ENCODE assay signal across 10 cellular contexts in the genomic region with DNA sequence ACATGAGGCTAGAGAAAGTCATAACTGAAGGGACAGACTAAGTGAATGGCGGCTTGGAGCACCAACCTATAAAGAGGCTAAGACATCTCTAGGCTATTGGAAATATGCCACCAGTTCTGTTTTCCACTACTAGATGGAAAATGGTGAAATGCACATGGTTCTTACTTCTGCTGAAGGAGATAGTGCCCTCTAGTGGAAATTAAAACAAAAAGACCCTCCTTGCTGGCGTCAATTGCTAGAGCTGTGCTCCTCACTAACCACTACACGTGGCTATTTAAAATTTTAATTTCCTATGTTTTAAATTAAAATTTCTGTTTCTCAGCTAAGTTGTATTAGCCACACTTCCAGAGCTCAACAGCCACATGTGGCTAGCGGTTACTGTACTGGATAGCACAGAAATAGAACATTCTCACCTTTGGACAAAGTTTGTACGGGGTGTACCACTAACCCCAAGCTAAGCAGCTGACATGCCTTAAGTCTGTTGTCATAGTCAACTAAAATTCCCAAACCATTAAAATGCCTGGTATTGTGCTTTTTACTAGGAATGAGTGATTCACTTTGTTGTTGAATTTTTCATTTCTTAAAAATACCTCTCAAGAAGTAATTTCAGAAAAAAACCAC. TPM values are rescaled to one million over a fixed set of nuclear protein-coding genes. Genes with fewer than 3 reads are reported as not detected.
DNase-seq lines count a peak whose midpoint lies in the region; ATAC-seq and TF ChIP-seq lines count a peak whose summit lies in the region.
"Had no signal": no experiment of that assay in that cellular context is flagged by ENCODE, and none has a peak within 500 bp of the region (broad histone marks: within the 10 kb centered on the region; RNA-seq: fewer than 3 reads in every experiment).

No MANE protein-coding gene starts in this region.

- no peaks in the 10 kb centered on the region for H3K4me1 ChIP-seq in body of pancreas

- H3K4me3 ChIP-seq in AG09309 (ENCODE audit: control insufficient read depth, low read depth, low read length) (no peak overlapping the region), body of pancreas (no peak overlapping the region)

- TF ChIP-seq POLR2A in body of pancreas (IDR thresholded peaks at IDR 0.05): no peak

- H3K4me1 Mint-ChIP-seq in neural crest cell: peaks cover 17% of the 10 kb centered on the region
- H3K4me1 Mint-ChIP-seq: IgD-negative memory B cell had no signal

- H3K4me3 Mint-ChIP-seq in neural crest cell: no peak overlapping the region
- H3K4me3 Mint-ChIP-seq: IgD-negative memory B cell had no signal

- no peak overlapping the region for H3K27ac Mint-ChIP-seq in neural crest cell (ENCODE audit: unreplicated experiment)
- H3K27ac Mint-ChIP-seq: IgD-negative memory B cell had no signal

- peak; percentile 79 for ATAC-seq in HG03354 (IDR thresholded peaks at IDR 0.05; ENCODE audit: poor library complexity, severe bottlenecking, unreplicated experiment)
- no peak for ATAC-seq in body of pancreas
- ATAC-seq in GM21528 (IDR thresholded peaks at IDR 0.05; ENCODE audit: low FRiP score, unreplicated experiment): no peak

- TF ChIP-seq CTCF in AG09309 (IDR thresholded peaks at IDR 0.05; ENCODE audit: control insufficient read depth, insufficient read depth, low read depth, low read length, missing control alignments) (peak; percentile 46), GM10266 (IDR thresholded peaks at IDR 0.05; ENCODE audit: control insufficient read depth, insufficient read depth, low read depth, missing control alignments) (peak; percentile 45), body of pancreas (IDR thresholded peaks at IDR 0.05) (peak in 5 of 7 experiments; percentile 5 to 20 (median 9)), neural crest cell (conservative IDR thresholded peaks at IDR 0.05) (peak; percentile 69)

- H3K27me3 Mint-ChIP-seq in neural crest cell (ENCODE audit: low read depth): peaks cover 16% of the 10 kb centered on the region

- DNase-seq in AG09309 (ENCODE audit: low read depth) (peak; percentile 3), GM10266 (ENCODE audit: extremely low spot score) (peak; percentile 12), NCI-H526 (lab: John Stamatoyannopoulos, UW) (peak; percentile 63 to 78), body of pancreas (no peak), neural crest cell (ENCODE audit: low read depth, low spot score) (no peak), inferior parietal cortex (ENCODE audit: extremely low spot score) (no peak)

- H3K27me3 ChIP-seq in body of pancreas: no peaks in the 10 kb centered on the region

- H3K36me3 Mint-ChIP-seq in neural crest cell (ENCODE audit: low read depth): no peaks in the 10 kb centered on the region

- no peak overlapping the region for H3K27ac ChIP-seq in body of pancreas
- H3K27ac ChIP-seq: neutrophil had no signal

- no peaks in the 10 kb centered on the region for H3K36me3 ChIP-seq in body of pancreas (replicated peaks in 1 of 2; ENCODE audit: insufficient read depth in 1 of 2, low read depth in 2 of 2)
- H3K36me3 ChIP-seq: neutrophil had no signal

- intact Hi-C loops in body of pancreas (cut with DNase I): no loop called here

- H3K9me3 Mint-ChIP-seq in neural crest cell: no peaks in the 10 kb centered on the region
- H3K9me3 Mint-ChIP-seq: IgD-negative memory B cell had no signal

- H3K9me3 ChIP-seq in body of pancreas: no peaks in the 10 kb centered on the region
- H3K9me3 ChIP-seq: neutrophil had no signal

- WGBS in body of pancreas, 2 donors: 67 to 83% methylated on average over 5 of the region's 5 CpGs

RNA-seq across cellular contexts. Expression of gene CALCA, which starts 34.1 kb away (rescaled TPM):
- not detected for total RNA-seq in body of pancreas
- total RNA-seq in neural crest cell: not detected in 2 replicates

Comparison
In these comparisons a context has a peak if more than half of its experiments do, and no peak if none do; other contexts are left out.
1. DNase-seq: peak in AG09309 (single experiment), GM10266 (single experiment) and NCI-H526 (2 of 2); none in body of pancreas (0 of 4), neural crest cell (single experiment) and inferior parietal cortex (single experiment).
2. CTCF ChIP-seq: peak in every context shown above with its lines; median percentile 69 in neural crest cell; 46 in AG09309; 45 in GM10266; 9 in body of pancreas.